ENCODE assay signal across 30 cellular contexts in the genomic region with DNA sequence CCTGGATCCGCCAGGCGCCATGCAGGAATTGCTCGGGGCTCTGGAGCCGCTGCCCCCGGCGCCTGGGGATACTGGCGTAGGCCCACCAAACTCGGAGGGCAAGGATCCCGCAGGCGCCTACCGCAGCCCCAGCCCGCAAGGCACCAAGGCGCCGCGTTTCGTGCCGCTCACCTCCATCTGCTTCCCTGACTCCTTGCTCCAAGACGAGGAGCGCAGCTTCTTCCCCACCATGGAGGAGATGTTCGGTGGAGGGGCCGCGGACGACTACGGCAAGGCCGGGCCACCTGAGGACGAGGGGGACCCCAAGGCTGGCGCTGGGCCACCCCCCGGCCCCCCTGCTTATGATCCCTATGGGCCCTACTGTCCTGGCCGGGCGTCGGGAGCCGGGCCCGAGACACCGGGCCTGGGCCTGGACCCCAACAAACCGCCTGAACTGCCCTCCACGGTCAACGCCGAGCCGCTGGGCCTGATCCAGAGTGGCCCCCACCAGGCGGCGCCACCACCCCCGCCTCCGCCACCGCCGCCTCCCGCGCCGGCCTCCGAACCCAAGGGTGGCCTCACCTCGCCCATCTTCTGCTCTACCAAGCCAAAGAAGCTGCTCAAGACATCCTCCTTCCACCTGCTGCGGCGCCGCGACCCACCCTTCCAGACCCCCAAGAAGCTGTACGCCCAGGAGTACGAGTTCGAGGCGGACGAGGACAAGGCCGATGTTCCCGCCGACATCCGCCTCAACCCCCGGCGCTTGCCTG. TPM values are rescaled to one million over a fixed set of nuclear protein-coding genes. Genes with fewer than 3 reads are reported as not detected.
"Had no signal": no experiment of that assay in that cellular context is flagged by ENCODE, and none has a peak within 500 bp of the region (broad histone marks: within the 10 kb centered on the region; RNA-seq: fewer than 3 reads in every experiment).

No MANE protein-coding gene starts in this region.

- H3K4me3 ChIP-seq: breast epithelium, colonic mucosa, gastroesophageal sphincter, heart left ventricle, lung, sigmoid colon, smooth muscle cell, stomach, suprapubic skin, transverse colon, uterus had no signal

- DNase-seq: activated B cell treated with CpG ODN at 0.5 μM for 24 hours; activated CD4-positive, alpha-beta T cell treated with anti-CD3 and anti-CD28 coated beads for 4 hours; activated CD4-positive, alpha-beta T cell treated with anti-CD3 and anti-CD28 coated beads, Interleukin-2, amount 50 U/mL, for 48 hours; activated effector memory CD4-positive, alpha-beta T cell treated with Interleukin-2 at 50 U/mL for 16 hours; activated naive CD4-positive, alpha-beta T cell treated with anti-CD3 and anti-CD28 coated beads for 36 hours; activated naive CD8-positive, alpha-beta T cell treated with anti-CD3 and anti-CD28 coated beads, Interleukin-2, amount 10 ng/mL, durations not matched to agents 7 days and 5 days; activated T-cell treated with anti-CD3 and anti-CD28 coated beads, Interleukin-2, amount 50 U/mL, for 72 hours; amniotic stem cell; colonic mucosa; heart left ventricle; naive B cell; occipital lobe; posterior cingulate gyrus; sigmoid colon; stimulated activated CD4-positive, alpha-beta T cell treated with anti-CD3 and anti-CD28 coated beads, Interleukin-15, amount 100 ng/mL, for 24 hours; stomach; T1000; transverse colon; uterus had no signal

- H3K27me3 Mint-ChIP-seq: activated B cell treated with CpG ODN at 0.5 μM for 24 hours; activated naive CD8-positive, alpha-beta T cell treated with anti-CD3 and anti-CD28 coated beads, Interleukin-2, amount 10 ng/mL, durations not matched to agents 7 days and 5 days; central memory CD8-positive, alpha-beta T cell; naive B cell; stimulated activated memory B cell treated with anti-CD40 and anti-IgM and Interleukin-4, amounts not matched to agents 10 μg/mL and 1 μg/mL and 100 μg/mL, for 72 hours had no signal

- H3K4me1 ChIP-seq: colonic mucosa had no signal

- H3K36me3 ChIP-seq: uterus had no signal

- H3K27ac ChIP-seq: colonic mucosa, epithelial cell of prostate, gastroesophageal sphincter, heart left ventricle, sigmoid colon, stomach, suprapubic skin, transverse colon, uterus had no signal

- H3K4me3 Mint-ChIP-seq: activated B cell treated with CpG ODN at 0.5 μM for 24 hours; activated naive CD4-positive, alpha-beta T cell treated with anti-CD3 and anti-CD28 coated beads for 36 hours; activated naive CD8-positive, alpha-beta T cell treated with anti-CD3 and anti-CD28 coated beads, Interleukin-2, amount 10 ng/mL, durations not matched to agents 7 days and 5 days; activated T-cell treated with anti-CD3 and anti-CD28 coated beads, Interleukin-2, amount 50 U/mL, for 72 hours; central memory CD8-positive, alpha-beta T cell; naive B cell; stimulated activated memory B cell treated with anti-CD40 and anti-IgM and Interleukin-4, amounts not matched to agents 10 μg/mL and 1 μg/mL and 100 μg/mL, for 72 hours had no signal

- H3K27me3 ChIP-seq: breast epithelium, colonic mucosa, gastroesophageal sphincter, heart left ventricle, sigmoid colon, stomach, suprapubic skin, transverse colon, uterus had no signal

- H3K27ac Mint-ChIP-seq: activated B cell treated with CpG ODN at 0.5 μM for 24 hours; activated naive CD8-positive, alpha-beta T cell treated with anti-CD3 and anti-CD28 coated beads, Interleukin-2, amount 10 ng/mL, durations not matched to agents 7 days and 5 days; activated T-cell treated with anti-CD3 and anti-CD28 coated beads, Interleukin-2, amount 50 U/mL, for 72 hours; naive B cell; stimulated activated memory B cell treated with anti-CD40 and anti-IgM and Interleukin-4, amounts not matched to agents 10 μg/mL and 1 μg/mL and 100 μg/mL, for 72 hours had no signal

- FAIRE-seq: keratinocyte had no signal

- H3K9me3 ChIP-seq: breast epithelium, colonic mucosa, gastroesophageal sphincter, heart left ventricle, sigmoid colon, stomach, suprapubic skin, transverse colon, uterus had no signal

- ATAC-seq: activated T-cell treated with anti-CD3 and anti-CD28 coated beads, Interleukin-2, amount 50 U/mL, for 72 hours; gastroesophageal sphincter; heart left ventricle; left lobe of liver; stimulated activated memory B cell treated with anti-CD40 and anti-IgM and Interleukin-4, amounts not matched to agents 10 μg/mL and 1 μg/mL and 100 μg/mL, for 72 hours had no signal

- H3K9me3 Mint-ChIP-seq: activated B cell treated with CpG ODN at 0.5 μM for 24 hours; activated naive CD4-positive, alpha-beta T cell treated with anti-CD3 and anti-CD28 coated beads for 36 hours; activated naive CD8-positive, alpha-beta T cell treated with anti-CD3 and anti-CD28 coated beads, Interleukin-2, amount 10 ng/mL, durations not matched to agents 7 days and 5 days; activated T-cell treated with anti-CD3 and anti-CD28 coated beads, Interleukin-2, amount 50 U/mL, for 72 hours; central memory CD8-positive, alpha-beta T cell; naive B cell; stimulated activated memory B cell treated with anti-CD40 and anti-IgM and Interleukin-4, amounts not matched to agents 10 μg/mL and 1 μg/mL and 100 μg/mL, for 72 hours had no signal

- H3K4me2 ChIP-seq: smooth muscle cell had no signal

RNA-seq across cellular contexts. Expression of gene PRRG2, which starts 16.0 kb away (rescaled TPM):
- polyA plus RNA-seq: neural cell had no signal

RNA-seq across cellular contexts. Expression of gene RRAS, which starts 42.8 kb away (rescaled TPM):
- polyA plus RNA-seq: neural cell had no signal
